ENCODE assay signal across 8 cellular contexts in the genomic region with DNA sequence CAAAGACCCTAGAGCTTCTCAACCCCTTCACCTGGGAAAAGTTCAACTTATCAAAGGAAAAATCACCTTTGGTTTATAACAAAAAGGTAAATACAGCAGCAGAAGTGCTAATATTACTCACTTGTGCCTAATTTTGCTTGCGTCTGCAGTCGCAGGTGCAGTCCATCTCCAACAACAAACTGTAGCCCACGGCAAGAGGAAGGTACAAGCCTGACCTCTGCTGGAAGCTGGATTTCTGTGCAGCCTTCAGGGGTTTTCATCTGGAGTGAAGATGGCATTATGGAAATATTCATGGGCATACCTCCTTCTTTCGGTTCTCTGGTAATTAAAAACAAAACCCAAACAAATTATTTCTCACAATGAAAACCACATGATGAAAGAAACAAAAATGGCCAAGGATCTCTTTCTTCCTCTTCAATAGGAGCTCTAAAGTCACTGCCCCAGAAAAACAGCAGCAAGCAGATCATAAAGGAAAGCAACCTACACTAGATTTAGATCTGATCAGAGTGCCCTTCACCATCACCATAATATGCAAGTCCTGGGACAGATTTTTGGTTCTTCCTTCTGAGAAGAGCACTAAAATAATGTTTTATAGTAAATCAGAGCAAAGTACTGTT. TPM values are rescaled to one million over a fixed set of nuclear protein-coding genes. Genes with fewer than 3 reads are reported as not detected.
DNase-seq lines count a peak whose midpoint lies in the region; ATAC-seq and TF ChIP-seq lines count a peak whose summit lies in the region.

No MANE protein-coding gene starts in this region.

- no peak overlapping the region for H3K4me3 Mint-ChIP-seq in activated T-cell treated with anti-CD3 and anti-CD28 coated beads, Interleukin-2, amount 50 U/mL, for 72 hours
- H3K4me3 Mint-ChIP-seq in activated T-cell treated with anti-CD3 and anti-CD28 coated beads, Interleukin-2, amount 50 U/mL, for 4 hours, result no peak overlapping the region

- H3K4me1 ChIP-seq in PC-3 (ENCODE audit: insufficient read depth, low read length) (no peaks in the 10 kb centered on the region), mesenchymal stem cell (ENCODE audit: control insufficient read depth, insufficient read depth, low read depth, low read length) (no peaks in the 10 kb centered on the region)

- no peak overlapping the region for H3K23ac ChIP-seq in mesenchymal stem cell (ENCODE audit: low read length in 2 of 2)

- BruUV-seq in PC-3 (replicated peaks; lab: Mats Ljungman, UMichigan), result no TSS peak

- H3K27me3 ChIP-seq in PC-3 (ENCODE audit: low read length) (no peaks in the 10 kb centered on the region), mesenchymal stem cell (ENCODE audit: control insufficient read depth in 1 of 2, insufficient read depth in 1 of 2, low read length in 2 of 2) (no peaks in the 10 kb centered on the region)

- DNase-seq in activated T-cell treated with anti-CD3 and anti-CD28 coated beads, Interleukin-2, amount 50 U/mL, for 72 hours, result peak; percentile 7 to 17
- no peak for DNase-seq in activated T-cell treated with anti-CD3 and anti-CD28 coated beads, Interleukin-2, amount 50 U/mL, for 4 hours
- DNase-seq in PC-3 (peak; percentile 67), dermis blood vessel endothelial cell (peak; percentile 77), mesenchymal stem cell (peak; percentile 61), activated T-cell treated with anti-CD3 and anti-CD28 coated beads for 4 hours (no peak)

- no peak overlapping the region for H3K18ac ChIP-seq in mesenchymal stem cell (ENCODE audit: low read depth in 1 of 2, low read length in 2 of 2)

- no peaks in the 10 kb centered on the region for H3K9me3 Mint-ChIP-seq in activated T-cell treated with anti-CD3 and anti-CD28 coated beads, Interleukin-2, amount 50 U/mL, for 72 hours
- H3K9me3 Mint-ChIP-seq in activated T-cell treated with anti-CD3 and anti-CD28 coated beads, Interleukin-2, amount 50 U/mL, for 4 hours, result no peaks in the 10 kb centered on the region

- H3K27me3 Mint-ChIP-seq in activated T-cell treated with anti-CD3 and anti-CD28 coated beads, Interleukin-2, amount 50 U/mL, for 72 hours (ENCODE audit: low read depth), result no peaks in the 10 kb centered on the region
- H3K27me3 Mint-ChIP-seq in activated T-cell treated with anti-CD3 and anti-CD28 coated beads, Interleukin-2, amount 50 U/mL, for 4 hours (ENCODE audit: low read depth), result no peaks in the 10 kb centered on the region

- H3K9me2 ChIP-seq in PC-3 (replicated peaks; ENCODE audit: low read length), result no peaks in the 10 kb centered on the region

- intact Hi-C loops in PC-3 (cut with micrococcal nuclease), result loop anchor here (1.0 to 5.0 kb wide), 5 partner anchors 346 to 806 kb away; no protein-coding TSS in a partner anchor

- no peak overlapping the region for H2BK15ac ChIP-seq in mesenchymal stem cell (ENCODE audit: low read depth, poor library complexity, severe bottlenecking)

- H3F3A ChIP-seq in PC-3 (ENCODE audit: low read length, unreplicated experiment), result no peaks in the 10 kb centered on the region

- CTCF ChIA-PET in PC-3 (lab: Charles Lee), result interaction anchor here (0.7 kb wide), 1 partner anchor 787 kb away, joined by 3 read pairs; no protein-coding TSS in a partner anchor

- H2AFZ ChIP-seq in PC-3 (ENCODE audit: low read length), result no peak overlapping the region
- no peak overlapping the region for H2AFZ ChIP-seq in mesenchymal stem cell (ENCODE audit: low read depth, low read length)

- no peak overlapping the region for H4K8ac ChIP-seq in mesenchymal stem cell (ENCODE audit: low read length)

- H2AK5ac ChIP-seq in mesenchymal stem cell (ENCODE audit: low read length, severe bottlenecking), result no peak overlapping the region

- peaks cover 2 to 6% of the 10 kb centered on the region in 2 donors for H3K36me3 Mint-ChIP-seq in activated T-cell treated with anti-CD3 and anti-CD28 coated beads, Interleukin-2, amount 50 U/mL, for 72 hours (ENCODE audit: insufficient read depth in 2 of 2)
- H3K36me3 Mint-ChIP-seq in activated T-cell treated with anti-CD3 and anti-CD28 coated beads, Interleukin-2, amount 50 U/mL, for 4 hours (ENCODE audit: insufficient read depth), result peaks cover 31% of the 10 kb centered on the region

- no peak overlapping the region for H3K14ac ChIP-seq in mesenchymal stem cell (ENCODE audit: low read length in 2 of 2)

- peaks cover 5% of the 10 kb centered on the region for H3K4me1 Mint-ChIP-seq in activated T-cell treated with anti-CD3 and anti-CD28 coated beads, Interleukin-2, amount 50 U/mL, for 72 hours (ENCODE audit: low read depth)
- H3K4me1 Mint-ChIP-seq in activated T-cell treated with anti-CD3 and anti-CD28 coated beads, Interleukin-2, amount 50 U/mL, for 4 hours (ENCODE audit: low read depth), result peaks cover 2% of the 10 kb centered on the region

- H3K79me2 ChIP-seq in PC-3 (ENCODE audit: low read length), result peaks cover 7% of the 10 kb centered on the region

- no peaks in the 10 kb centered on the region for H3K9me3 ChIP-seq in PC-3 (ENCODE audit: low read length)
- H3K9me3 ChIP-seq in mesenchymal stem cell (ENCODE audit: control insufficient read depth, low read length), result no peaks in the 10 kb centered on the region

- no peak overlapping the region for H3K4ac ChIP-seq in mesenchymal stem cell (ENCODE audit: low read depth in 1 of 2, low read length in 2 of 2)

- H2BK5ac ChIP-seq in mesenchymal stem cell (ENCODE audit: low read depth, low read length, poor library complexity, severe bottlenecking), result no peak overlapping the region

- H3K4me2 ChIP-seq in PC-3 (ENCODE audit: low read length), result no peak overlapping the region
- no peak overlapping the region for H3K4me2 ChIP-seq in mesenchymal stem cell (ENCODE audit: low read length, poor library complexity, severe bottlenecking)

- H2BK12ac ChIP-seq in mesenchymal stem cell (ENCODE audit: low read length in 2 of 2), result no peak overlapping the region

- no peaks in the 10 kb centered on the region for H4K20me1 ChIP-seq in PC-3 (ENCODE audit: low read length)

- POLR2A ChIA-PET in PC-3 (lab: Charles Lee; ENCODE audit: unreplicated experiment), result no interaction called here

- H3K9ac ChIP-seq in PC-3 (ENCODE audit: low read length) (no peak overlapping the region), mesenchymal stem cell (ENCODE audit: low read length) (peak overlapping the region; percentile 16)

- TF ChIP-seq CTCF in PC-3 (conservative IDR thresholded peaks at IDR 0.05; ENCODE audit: low read depth, low read length), result peak; percentile 85

- no peak overlapping the region for H3K27ac Mint-ChIP-seq in activated T-cell treated with anti-CD3 and anti-CD28 coated beads, Interleukin-2, amount 50 U/mL, for 72 hours

- no peak overlapping the region for H3K27ac ChIP-seq in PC-3 (ENCODE audit: low read length)
- H3K27ac ChIP-seq in mesenchymal stem cell (ENCODE audit: low read length, poor library complexity, severe bottlenecking), result no peak overlapping the region

- no peak overlapping the region for H3K4me3 ChIP-seq in PC-3 (ENCODE audit: low read length)
- H3K4me3 ChIP-seq in mesenchymal stem cell (ENCODE audit: insufficient read depth in 1 of 2, low read depth in 1 of 2, low read length in 2 of 2), result no peak overlapping the region

- H2BK120ac ChIP-seq in mesenchymal stem cell (ENCODE audit: low read depth, low read length), result no peak overlapping the region

- peaks cover 22% of the 10 kb centered on the region for H3K79me1 ChIP-seq in mesenchymal stem cell (replicated peaks; ENCODE audit: low read length, poor library complexity, severe bottlenecking)

- 60% methylated on average over 4 of the region's 4 CpGs for WGBS in mesenchymal stem cell

- ATAC-seq in activated T-cell treated with anti-CD3 and anti-CD28 coated beads, Interleukin-2, amount 50 U/mL, for 72 hours (replicated peaks in 1 of 2), result no peak
- no peak for ATAC-seq in activated T-cell treated with anti-CD3 and anti-CD28 coated beads, Interleukin-2, amount 50 U/mL, for 4 hours
- ATAC-seq in GM21423 (IDR thresholded peaks at IDR 0.05; ENCODE audit: unreplicated experiment) (peak; percentile 82), HG03565 (IDR thresholded peaks at IDR 0.05; ENCODE audit: unreplicated experiment) (peak; percentile 85), PC-3 (peak; percentile 68)

- H3K36me3 ChIP-seq in PC-3 (ENCODE audit: low read depth, low read length), result peaks cover 2% of the 10 kb centered on the region
- H3K36me3 ChIP-seq in mesenchymal stem cell (ENCODE audit: control insufficient read depth in 1 of 2, insufficient read depth in 2 of 2, low read depth in 1 of 2, low read length in 2 of 2), result peaks cover 3 to 20% of the 10 kb centered on the region in 2 experiments

- no peak overlapping the region for H4K91ac ChIP-seq in mesenchymal stem cell (ENCODE audit: low read length)

RNA-seq across cellular contexts. Expression of gene UBE3D, which starts 7.8 kb away (rescaled TPM):
- total RNA-seq in activated T-cell treated with anti-CD3 and anti-CD28 coated beads, Interleukin-2, amount 50 U/mL, for 72 hours, result 1 to 10 TPM; 5.3 to 6.6 TPM
- total RNA-seq in activated T-cell treated with anti-CD3 and anti-CD28 coated beads, Interleukin-2, amount 50 U/mL, for 4 hours, result 10 to 100 TPM in 2 of 3 donors, 1 to 10 TPM in 1; 9.7 to 11.6 (median 10.4) TPM
- total RNA-seq in PC-3 (2014; rRNA removed), result 5.0 and 7.0 TPM in 2 replicates
- 5.5 and 5.8 TPM in 2 replicates for total RNA-seq in dermis blood vessel endothelial cell
- polyA plus RNA-seq in mesenchymal stem cell (2013, experiment 1 of 2), result 5.4 TPM
- 5.3 TPM for polyA plus RNA-seq in mesenchymal stem cell (2013, experiment 2 of 2)

RNA-seq across cellular contexts. Expression of gene DOP1A, which starts 9.7 kb away (rescaled TPM):
- 10 to 100 TPM; 12.0 to 12.6 TPM for total RNA-seq in activated T-cell treated with anti-CD3 and anti-CD28 coated beads, Interleukin-2, amount 50 U/mL, for 72 hours
- 1 to 10 TPM; 5.3 to 7.2 (median 6.9) TPM for total RNA-seq in activated T-cell treated with anti-CD3 and anti-CD28 coated beads, Interleukin-2, amount 50 U/mL, for 4 hours
- total RNA-seq in PC-3 (2014; rRNA removed), result 5.5 and 7.5 TPM in 2 replicates
- total RNA-seq in dermis blood vessel endothelial cell, result 22.3 and 33.5 TPM in 2 replicates
- polyA plus RNA-seq in mesenchymal stem cell (2013, experiment 1 of 2), result 3.7 TPM
- polyA plus RNA-seq in mesenchymal stem cell (2013, experiment 2 of 2), result 3.5 TPM

Comparison
In these comparisons a context has a peak if more than half of its experiments do, and no peak if none do; other contexts are left out.
1. DNase-seq: peak in activated T-cell treated with anti-CD3 and anti-CD28 coated beads, Interleukin-2, amount 50 U/mL, for 72 hours (2 of 2), PC-3 (single experiment), dermis blood vessel endothelial cell (single experiment) and mesenchymal stem cell (single experiment); none in activated T-cell treated with anti-CD3 and anti-CD28 coated beads, Interleukin-2, amount 50 U/mL, for 4 hours (single experiment) and activated T-cell treated with anti-CD3 and anti-CD28 coated beads for 4 hours (single experiment).
2. ATAC-seq: peak in GM21423 (single experiment), HG03565 (single experiment) and PC-3 (single experiment); none in activated T-cell treated with anti-CD3 and anti-CD28 coated beads, Interleukin-2, amount 50 U/mL, for 72 hours (0 of 2) and activated T-cell treated with anti-CD3 and anti-CD28 coated beads, Interleukin-2, amount 50 U/mL, for 4 hours (0 of 2).